ENCODE assay signal across 1 cellular context in genomic region chr16:24539850-24540484, GRCh38.
A peak's percentile ranks its signal among the peaks of the same experiment; 100 is the strongest.
TF ChIP-seq lines count a peak whose summit lies in the region.

No MANE protein-coding gene starts in this region.

TF ChIP-seq in HepG2, 621 proteins besides CTCF, POLR2A, EP300 and RAD21 (continued from another document and continues in another):
- TF ChIP-seq ATAD3A (CRISPR knock-in tag; IDR thresholded peaks at IDR 0.05) (no peak), ZUFSP (CRISPR knock-in tag; IDR thresholded peaks at IDR 0.05; ENCODE audit: borderline replicate concordance) (0 out of 2 replicates have a peak, but pooled peaks have one; percentile 49), AGO2 (optimal IDR thresholded peaks at IDR 0.05; ENCODE audit: low read depth, low read length) (peak; percentile 80), ZNF180 (CRISPR knock-in tag; IDR thresholded peaks at IDR 0.05; ENCODE audit: borderline replicate concordance, low read depth) (no peak), REL (CRISPR knock-in tag; conservative IDR thresholded peaks at IDR 0.05) (no peak; the same call in 1 of the 2 replicates), ZNF207 (IDR thresholded peaks at IDR 0.05; ENCODE audit: borderline replicate concordance) (no peak), GZF1 (CRISPR knock-in tag; IDR thresholded peaks at IDR 0.05) (no peak; the same call in 1 of the 2 replicates), ELF4 (CRISPR knock-in tag; IDR thresholded peaks at IDR 0.05; ENCODE audit: borderline replicate concordance) (no peak; the same call in 1 of the 2 replicates), DPF2 (CRISPR knock-in tag; IDR thresholded peaks at IDR 0.05; ENCODE audit: borderline replicate concordance, low read depth) (no peak), NFAT5 (CRISPR knock-in tag; IDR thresholded peaks at IDR 0.05) (no peak; the same call in 1 of the 2 replicates), PRDM4 (CRISPR knock-in tag; IDR thresholded peaks at IDR 0.05; ENCODE audit: borderline replicate concordance) (no peak), ELF3 (CRISPR knock-in tag; IDR thresholded peaks at IDR 0.05) (no peak), NPAS2 (CRISPR knock-in tag; IDR thresholded peaks at IDR 0.05; ENCODE audit: borderline replicate concordance) (no peak), ZMAT5 (CRISPR knock-in tag; IDR thresholded peaks at IDR 0.05; ENCODE audit: borderline replicate concordance, low read depth) (0 out of 2 replicates have a peak, but pooled peaks have one; percentile 89), ZNF136 (CRISPR knock-in tag; IDR thresholded peaks at IDR 0.05; ENCODE audit: low read depth) (no peak), ZNF567 (CRISPR knock-in tag; IDR thresholded peaks at IDR 0.05; ENCODE audit: borderline replicate concordance) (no peak), ATM (IDR thresholded peaks at IDR 0.05; ENCODE audit: borderline replicate concordance) (no peak), ZNF274 (CRISPR knock-in tag; IDR thresholded peaks at IDR 0.05) (0 out of 2 replicates have a peak, but pooled peaks have one; percentile 5), HOMEZ (CRISPR knock-in tag; IDR thresholded peaks at IDR 0.05; ENCODE audit: low read depth) (no peak), KDM4B (CRISPR knock-in tag; IDR thresholded peaks at IDR 0.05) (0 out of 2 replicates have a peak, but pooled peaks have one; percentile 9), PHF8 (CRISPR knock-in tag; IDR thresholded peaks at IDR 0.05) (peak; percentile 72), ZNF576 (CRISPR knock-in tag; IDR thresholded peaks at IDR 0.05) (no peak), YEATS2 (CRISPR knock-in tag; IDR thresholded peaks at IDR 0.05; ENCODE audit: borderline replicate concordance) (no peak), ZNF687 (CRISPR knock-in tag; IDR thresholded peaks at IDR 0.05) (peak; percentile 49), TAF15 (IDR thresholded peaks at IDR 0.05; ENCODE audit: low read depth, low read length, poor library complexity, severe bottlenecking) (no peak), TERF1 (CRISPR knock-in tag; IDR thresholded peaks at IDR 0.05) (no peak; the same call in 1 of the 2 replicates), ZSCAN5A (CRISPR knock-in tag; IDR thresholded peaks at IDR 0.05; ENCODE audit: borderline replicate concordance) (no peak), KDM5B (CRISPR knock-in tag; IDR thresholded peaks at IDR 0.05; ENCODE audit: borderline replicate concordance) (no peak; the same call in 1 of the 2 replicates), TEF (CRISPR knock-in tag; IDR thresholded peaks at IDR 0.05) (peak; percentile 53; the same call in 1 of the 2 replicates), CERS6 (CRISPR knock-in tag; IDR thresholded peaks at IDR 0.05) (no peak), NKX3-1 (CRISPR knock-in tag; IDR thresholded peaks at IDR 0.05) (no peak), ZNF264 (CRISPR knock-in tag; IDR thresholded peaks at IDR 0.05) (no peak), AKAP8 (CRISPR knock-in tag; IDR thresholded peaks at IDR 0.05) (0 out of 2 replicates have a peak, but pooled peaks have one; percentile 51), ZNF644 (CRISPR knock-in tag; IDR thresholded peaks at IDR 0.05; ENCODE audit: low read depth) (no peak), ZMAT3 (CRISPR knock-in tag; conservative IDR thresholded peaks at IDR 0.05) (peak; percentile 39; the same call in 1 of the 2 replicates), TOE1 (CRISPR knock-in tag; IDR thresholded peaks at IDR 0.05) (no peak), SAP130 (CRISPR knock-in tag; IDR thresholded peaks at IDR 0.05; ENCODE audit: low read depth) (no peak)
